In genomic region chrX:113802837-113803236, GRCh38 we compare ENCODE assay signal across 15 cellular contexts.
"Had no signal": no experiment of that assay in that cellular context is flagged by ENCODE, and none has a peak within 500 bp of the region (broad histone marks: within the 10 kb centered on the region; RNA-seq: fewer than 3 reads in every experiment).

No MANE protein-coding gene starts in this region.

- DNase-seq: activated CD4-positive, alpha-beta T cell treated with anti-CD3 and anti-CD28 coated beads, Interleukin-2, amount 50 U/mL, for 4 hours; amniotic stem cell; dorsolateral prefrontal cortex; kidney glomerular epithelial cell; left ventricle myocardium inferior; midbrain; nephron progenitor cell; nucleus accumbens; stimulated activated CD4-positive, alpha-beta T cell treated with anti-CD3 and anti-CD28 coated beads, Interleukin-12 subunit alpha, Interleukin-12 subunit beta, amount 100 ng/mL, for 4 hours; stimulated activated CD4-positive, alpha-beta T cell treated with anti-CD3 and anti-CD28 coated beads, Interleukin-2, amount 100 ng/mL, for 24 hours; transverse colon had no signal

- H3K27ac Mint-ChIP-seq: activated naive CD8-positive, alpha-beta T cell; activated T-helper 1 cell treated with anti-CD3 and anti-CD28 coated beads, Interleukin-12 subunit alpha, Interleukin-12 subunit beta, Interleukin-2, Interleukin-4 antibody, amounts not matched to agents 30 ng/mL and 10 ng/mL and 1 ng/mL, durations not matched to agents 14 hours and 24 hours and 36 hours; nephron progenitor cell; stimulated activated naive CD8-positive, alpha-beta T cell treated with anti-CD3 and anti-CD28 coated beads, Interleukin-15, Interleukin-2, amounts not matched to agents 100 ng/mL and 50 ng/mL, for 24 hours had no signal

- H3K9me3 Mint-ChIP-seq: stimulated activated naive CD8-positive, alpha-beta T cell treated with anti-CD3 and anti-CD28 coated beads, Interleukin-15, Interleukin-2, amounts not matched to agents 100 ng/mL and 50 ng/mL, for 24 hours had no signal

- H3K9me3 ChIP-seq: left ventricle myocardium inferior, transverse colon had no signal

- H3K36me3 ChIP-seq: left ventricle myocardium inferior, transverse colon had no signal

- H3K4me1 Mint-ChIP-seq: nephron progenitor cell had no signal

- H3K27ac ChIP-seq: dorsolateral prefrontal cortex, epithelial cell of prostate, left ventricle myocardium inferior, transverse colon had no signal

- H3K36me3 Mint-ChIP-seq: activated naive CD8-positive, alpha-beta T cell had no signal

- H3K4me3 ChIP-seq: dorsolateral prefrontal cortex, left ventricle myocardium inferior, transverse colon had no signal

- H3K4me1 ChIP-seq: left ventricle myocardium inferior, transverse colon had no signal

- H3K4me3 Mint-ChIP-seq: activated naive CD8-positive, alpha-beta T cell; activated T-helper 1 cell treated with anti-CD3 and anti-CD28 coated beads, Interleukin-12 subunit alpha, Interleukin-12 subunit beta, Interleukin-2, Interleukin-4 antibody, amounts not matched to agents 30 ng/mL and 10 ng/mL and 1 ng/mL, durations not matched to agents 14 hours and 24 hours and 36 hours; nephron progenitor cell; stimulated activated naive CD8-positive, alpha-beta T cell treated with anti-CD3 and anti-CD28 coated beads, Interleukin-15, Interleukin-2, amounts not matched to agents 100 ng/mL and 50 ng/mL, for 24 hours had no signal

- H3K27me3 ChIP-seq: transverse colon had no signal

- H3K27me3 Mint-ChIP-seq: activated naive CD8-positive, alpha-beta T cell; stimulated activated naive CD8-positive, alpha-beta T cell treated with anti-CD3 and anti-CD28 coated beads, Interleukin-15, Interleukin-2, amounts not matched to agents 100 ng/mL and 50 ng/mL, for 24 hours had no signal
